1 cellular context compared by ENCODE assay signal in the genomic region with DNA sequence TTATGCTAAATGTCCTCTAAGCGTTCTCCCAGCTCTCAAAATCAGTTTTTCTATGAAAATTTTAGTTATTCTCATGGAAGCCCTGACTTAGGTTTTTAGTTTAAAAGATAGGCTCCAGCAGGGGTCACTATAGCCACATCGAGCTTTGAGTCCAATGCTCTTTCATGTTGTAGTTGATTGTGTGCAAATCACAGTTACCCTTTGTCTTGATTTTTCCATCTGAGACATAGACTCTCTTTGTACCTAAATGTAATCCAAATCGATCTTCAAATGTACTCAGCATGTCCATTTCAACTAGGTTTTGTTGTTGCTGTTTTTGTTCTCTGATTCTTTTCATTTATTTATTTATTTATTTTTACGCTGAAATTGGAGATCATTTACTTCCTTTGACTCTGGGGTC.
TF ChIP-seq lines count a peak whose summit lies in the region.

No MANE protein-coding gene starts in this region.

TF ChIP-seq in GM23338, 12 proteins besides CTCF, POLR2A, EP300 and RAD21 (continued from another document):
- TF ChIP-seq, protein P1, sequence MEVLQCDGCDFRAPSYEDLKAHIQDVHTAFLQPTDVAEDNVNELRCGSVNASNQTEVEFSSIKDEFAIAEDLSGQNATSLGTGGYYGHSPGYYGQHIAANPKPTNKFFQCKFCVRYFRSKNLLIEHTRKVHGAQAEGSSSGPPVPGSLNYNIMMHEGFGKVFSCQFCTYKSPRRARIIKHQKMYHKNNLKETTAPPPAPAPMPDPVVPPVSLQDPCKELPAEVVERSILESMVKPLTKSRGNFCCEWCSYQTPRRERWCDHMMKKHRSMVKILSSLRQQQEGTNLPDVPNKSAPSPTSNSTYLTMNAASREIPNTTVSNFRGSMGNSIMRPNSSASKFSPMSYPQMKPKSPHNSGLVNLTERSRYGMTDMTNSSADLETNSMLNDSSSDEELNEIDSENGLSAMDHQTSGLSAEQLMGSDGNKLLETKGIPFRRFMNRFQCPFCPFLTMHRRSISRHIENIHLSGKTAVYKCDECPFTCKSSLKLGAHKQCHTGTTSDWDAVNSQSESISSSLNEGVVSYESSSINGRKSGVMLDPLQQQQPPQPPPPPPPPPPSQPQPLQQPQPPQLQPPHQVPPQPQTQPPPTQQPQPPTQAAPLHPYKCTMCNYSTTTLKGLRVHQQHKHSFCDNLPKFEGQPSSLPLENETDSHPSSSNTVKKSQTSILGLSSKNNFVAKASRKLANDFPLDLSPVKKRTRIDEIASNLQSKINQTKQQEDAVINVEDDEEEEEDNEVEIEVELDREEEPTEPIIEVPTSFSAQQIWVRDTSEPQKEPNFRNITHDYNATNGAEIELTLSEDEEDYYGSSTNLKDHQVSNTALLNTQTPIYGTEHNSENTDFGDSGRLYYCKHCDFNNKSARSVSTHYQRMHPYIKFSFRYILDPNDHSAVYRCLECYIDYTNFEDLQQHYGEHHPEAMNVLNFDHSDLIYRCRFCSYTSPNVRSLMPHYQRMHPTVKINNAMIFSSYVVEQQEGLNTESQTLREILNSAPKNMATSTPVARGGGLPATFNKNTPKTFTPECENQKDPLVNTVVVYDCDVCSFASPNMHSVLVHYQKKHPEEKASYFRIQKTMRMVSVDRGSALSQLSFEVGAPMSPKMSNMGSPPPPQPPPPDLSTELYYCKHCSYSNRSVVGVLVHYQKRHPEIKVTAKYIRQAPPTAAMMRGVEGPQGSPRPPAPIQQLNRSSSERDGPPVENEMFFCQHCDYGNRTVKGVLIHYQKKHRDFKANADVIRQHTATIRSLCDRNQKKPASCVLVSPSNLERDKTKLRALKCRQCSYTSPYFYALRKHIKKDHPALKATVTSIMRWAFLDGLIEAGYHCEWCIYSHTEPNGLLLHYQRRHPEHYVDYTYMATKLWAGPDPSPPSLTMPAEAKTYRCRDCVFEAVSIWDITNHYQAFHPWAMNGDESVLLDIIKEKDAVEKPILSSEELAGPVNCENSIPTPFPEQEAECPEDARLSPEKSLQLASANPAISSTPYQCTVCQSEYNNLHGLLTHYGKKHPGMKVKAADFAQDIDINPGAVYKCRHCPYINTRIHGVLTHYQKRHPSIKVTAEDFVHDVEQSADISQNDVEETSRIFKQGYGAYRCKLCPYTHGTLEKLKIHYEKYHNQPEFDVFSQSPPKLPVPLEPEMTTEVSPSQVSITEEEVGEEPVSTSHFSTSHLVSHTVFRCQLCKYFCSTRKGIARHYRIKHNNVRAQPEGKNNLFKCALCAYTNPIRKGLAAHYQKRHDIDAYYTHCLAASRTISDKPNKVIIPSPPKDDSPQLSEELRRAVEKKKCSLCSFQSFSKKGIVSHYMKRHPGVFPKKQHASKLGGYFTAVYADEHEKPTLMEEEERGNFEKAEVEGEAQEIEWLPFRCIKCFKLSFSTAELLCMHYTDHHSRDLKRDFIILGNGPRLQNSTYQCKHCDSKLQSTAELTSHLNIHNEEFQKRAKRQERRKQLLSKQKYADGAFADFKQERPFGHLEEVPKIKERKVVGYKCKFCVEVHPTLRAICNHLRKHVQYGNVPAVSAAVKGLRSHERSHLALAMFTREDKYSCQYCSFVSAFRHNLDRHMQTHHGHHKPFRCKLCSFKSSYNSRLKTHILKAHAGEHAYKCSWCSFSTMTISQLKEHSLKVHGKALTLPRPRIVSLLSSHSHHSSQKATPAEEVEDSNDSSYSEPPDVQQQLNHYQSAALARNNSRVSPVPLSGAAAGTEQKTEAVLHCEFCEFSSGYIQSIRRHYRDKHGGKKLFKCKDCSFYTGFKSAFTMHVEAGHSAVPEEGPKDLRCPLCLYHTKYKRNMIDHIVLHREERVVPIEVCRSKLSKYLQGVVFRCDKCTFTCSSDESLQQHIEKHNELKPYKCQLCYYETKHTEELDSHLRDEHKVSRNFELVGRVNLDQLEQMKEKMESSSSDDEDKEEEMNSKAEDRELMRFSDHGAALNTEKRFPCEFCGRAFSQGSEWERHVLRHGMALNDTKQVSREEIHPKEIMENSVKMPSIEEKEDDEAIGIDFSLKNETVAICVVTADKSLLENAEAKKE (CRISPR knock-in tag; IDR thresholded peaks at IDR 0.05), result no peak
- TF ChIP-seq NANOG (IDR thresholded peaks at IDR 0.05; ENCODE audit: borderline replicate concordance) (no peak), EZH2 (IDR thresholded peaks at IDR 0.05; ENCODE audit: low read depth, unreplicated experiment) (no peak), ZNF331 (CRISPR knock-in tag; IDR thresholded peaks at IDR 0.05; ENCODE audit: low read depth) (no peak), CREB1 (CRISPR knock-in tag; IDR thresholded peaks at IDR 0.05; ENCODE audit: low read depth) (no peak), EZH2phosphoT487 (IDR thresholded peaks at IDR 0.05; ENCODE audit: unreplicated experiment) (no peak), STAT1 (IDR thresholded peaks at IDR 0.05; ENCODE audit: unreplicated experiment) (no peak)
- TF ChIP-seq, protein P2, sequence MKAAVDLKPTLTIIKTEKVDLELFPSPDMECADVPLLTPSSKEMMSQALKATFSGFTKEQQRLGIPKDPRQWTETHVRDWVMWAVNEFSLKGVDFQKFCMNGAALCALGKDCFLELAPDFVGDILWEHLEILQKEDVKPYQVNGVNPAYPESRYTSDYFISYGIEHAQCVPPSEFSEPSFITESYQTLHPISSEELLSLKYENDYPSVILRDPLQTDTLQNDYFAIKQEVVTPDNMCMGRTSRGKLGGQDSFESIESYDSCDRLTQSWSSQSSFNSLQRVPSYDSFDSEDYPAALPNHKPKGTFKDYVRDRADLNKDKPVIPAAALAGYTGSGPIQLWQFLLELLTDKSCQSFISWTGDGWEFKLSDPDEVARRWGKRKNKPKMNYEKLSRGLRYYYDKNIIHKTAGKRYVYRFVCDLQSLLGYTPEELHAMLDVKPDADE (IDR thresholded peaks at IDR 0.05), result no peak
